In the genomic region with DNA sequence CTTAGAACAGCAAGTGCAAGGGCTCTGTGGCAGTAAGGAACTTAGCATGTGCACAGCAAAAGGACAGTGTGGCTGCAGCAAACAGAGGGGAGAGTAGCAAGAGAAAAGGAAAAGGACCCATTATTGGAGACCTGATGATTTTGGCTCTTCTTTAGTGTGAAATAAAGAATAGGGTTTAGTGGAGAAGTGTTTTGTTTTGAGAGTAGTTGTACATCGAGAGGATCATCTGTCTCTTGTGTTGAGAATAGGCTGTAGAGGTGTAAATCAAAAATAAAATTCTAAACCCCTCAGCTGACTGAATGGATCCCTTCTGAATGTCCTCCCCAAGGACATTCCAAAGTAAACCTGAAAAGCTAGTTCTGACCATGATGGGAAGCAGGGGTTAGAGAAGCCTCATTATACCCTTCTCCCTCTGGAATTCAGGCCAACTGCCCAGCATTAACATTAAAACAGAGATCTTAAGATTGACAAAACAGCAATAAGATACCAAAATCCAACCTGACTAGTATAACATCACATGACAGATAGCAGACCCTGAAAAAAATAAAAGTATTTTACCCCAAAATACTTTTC, we compare ENCODE assay signal across 24 cellular contexts.
"Had no signal": no experiment of that assay in that cellular context is flagged by ENCODE, and none has a peak within 500 bp of the region (broad histone marks: within the 10 kb centered on the region; RNA-seq: fewer than 3 reads in every experiment).

No MANE protein-coding gene starts in this region.

- H3K4me1 Mint-ChIP-seq: naive thymus-derived CD4-positive, alpha-beta T cell; stimulated activated naive B cell treated with anti-CD40 and anti-IgM and Interleukin-4, amounts not matched to agents 10 μg/mL and 1 μg/mL and 100 μg/mL, for 72 hours had no signal

- H3K9me3 Mint-ChIP-seq: stimulated activated naive B cell treated with anti-CD40 and anti-IgM and Interleukin-4, amounts not matched to agents 10 μg/mL and 1 μg/mL and 100 μg/mL, for 72 hours had no signal

- H3K36me3 ChIP-seq: left ventricle myocardium inferior, ovary, right atrium auricular region, right lobe of liver, stomach, thyroid gland, transverse colon, upper lobe of left lung, vagina had no signal

- H3K36me3 Mint-ChIP-seq: naive thymus-derived CD4-positive, alpha-beta T cell; natural killer cell treated with Interleukin-12 subunit alpha and Interleukin-12 subunit beta and Interleukin-15 and Interleukin-18, amount 100 ng/mL, for 72 hours; stimulated activated naive B cell treated with anti-CD40 and anti-IgM and Interleukin-4, amounts not matched to agents 10 μg/mL and 1 μg/mL and 100 μg/mL, for 72 hours had no signal

- H3K27ac ChIP-seq: left ventricle myocardium inferior, ovary, right atrium auricular region, right lobe of liver, stomach, testis, thyroid gland, transverse colon, upper lobe of left lung, vagina had no signal

- ATAC-seq: mucosa of descending colon; naive thymus-derived CD4-positive, alpha-beta T cell; natural killer cell treated with Interleukin-12 subunit alpha and Interleukin-12 subunit beta and Interleukin-15 and Interleukin-18, amount 100 ng/mL, for 72 hours; right lobe of liver; stimulated activated naive B cell treated with anti-CD40 and anti-IgM and Interleukin-4, amounts not matched to agents 10 μg/mL and 1 μg/mL and 100 μg/mL, for 72 hours; stimulated activated naive CD8-positive, alpha-beta T cell treated with anti-CD3 and anti-CD28 coated beads, Interleukin-15, Interleukin-2, amounts not matched to agents 100 U/mL and 50 U/mL, for 24 hours had no signal

- H3K4me3 ChIP-seq: left ventricle myocardium inferior, lung, mucosa of descending colon, ovary, right atrium auricular region, right lobe of liver, stomach, testis, thyroid gland, transverse colon, upper lobe of left lung, vagina had no signal

- H3K4me3 Mint-ChIP-seq: naive thymus-derived CD4-positive, alpha-beta T cell; natural killer cell treated with Interleukin-12 subunit alpha and Interleukin-12 subunit beta and Interleukin-15 and Interleukin-18, amount 100 ng/mL, for 72 hours; stimulated activated naive B cell treated with anti-CD40 and anti-IgM and Interleukin-4, amounts not matched to agents 10 μg/mL and 1 μg/mL and 100 μg/mL, for 72 hours had no signal

- H3K27ac Mint-ChIP-seq: naive thymus-derived CD4-positive, alpha-beta T cell; natural killer cell treated with Interleukin-12 subunit alpha and Interleukin-12 subunit beta and Interleukin-15 and Interleukin-18, amount 100 ng/mL, for 72 hours; progenitor cell of endocrine pancreas; stimulated activated naive B cell treated with anti-CD40 and anti-IgM and Interleukin-4, amounts not matched to agents 10 μg/mL and 1 μg/mL and 100 μg/mL, for 72 hours had no signal

- H3K4me1 ChIP-seq: left ventricle myocardium inferior, right atrium auricular region, right lobe of liver, stomach, testis, transverse colon, upper lobe of left lung, vagina had no signal

- DNase-seq: hypothalamus; islet precursor cell; left ventricle myocardium inferior; midbrain; mucosa of descending colon; naive thymus-derived CD4-positive, alpha-beta T cell; ovary; right lobe of liver; stimulated activated CD4-positive, alpha-beta T cell treated with anti-CD3 and anti-CD28 coated beads, Interleukin-12 subunit alpha, Interleukin-12 subunit beta, amount 100 ng/mL, for 4 hours; stimulated activated CD4-positive, alpha-beta T cell treated with anti-CD3 and anti-CD28 coated beads, Interleukin-15, amount 100 ng/mL, for 24 hours; stimulated activated CD4-positive, alpha-beta T cell treated with anti-CD3 and anti-CD28 coated beads, Interleukin-2, amount 100 ng/mL, for 24 hours; stimulated activated CD4-positive, alpha-beta T cell treated with anti-CD3 and anti-CD28 coated beads, Interleukin-4, amount 100 ng/mL, for 1 hour; stimulated activated naive B cell treated with anti-CD40 and anti-IgM and Interleukin-4, amounts not matched to agents 10 μg/mL and 1 μg/mL and 100 μg/mL, for 72 hours; stimulated activated naive CD8-positive, alpha-beta T cell treated with anti-CD3 and anti-CD28 coated beads, Interleukin-15, Interleukin-2, amounts not matched to agents 100 U/mL and 50 U/mL, for 24 hours; stomach; testis; thyroid gland; transverse colon; upper lobe of left lung had no signal

- H3K27me3 Mint-ChIP-seq: progenitor cell of endocrine pancreas had no signal

- H3K27me3 ChIP-seq: ovary, right atrium auricular region, right lobe of liver, stomach, testis, thyroid gland, transverse colon, upper lobe of left lung, vagina had no signal

- H3K9me3 ChIP-seq: left ventricle myocardium inferior, mucosa of descending colon, ovary, right atrium auricular region, right lobe of liver, stomach, testis, thyroid gland, transverse colon, upper lobe of left lung, vagina had no signal
